Comparison of ENCODE assay signal across 10 cellular contexts in genomic region chr1:163119707-163120106, GRCh38. TPM values are rescaled to one million over a fixed set of nuclear protein-coding genes. Genes with fewer than 3 reads are reported as not detected.
"Had no signal": no experiment of that assay in that cellular context is flagged by ENCODE, and none has a peak within 500 bp of the region (broad histone marks: within the 10 kb centered on the region; RNA-seq: fewer than 3 reads in every experiment).

No MANE protein-coding gene starts in this region.

- H3K9me3 ChIP-seq: HAP-1 had no signal

- H3K27ac ChIP-seq: GM23248, HL-60 had no signal

- H3K36me3 ChIP-seq: HAP-1 had no signal

- H2AFZ ChIP-seq: GM23248 had no signal

- H3K4me3 ChIP-seq: GM23248, HAP-1 had no signal

- H3K9ac ChIP-seq: GM23248 had no signal

- DNase-seq: GM23248, GOT3, H7, HFFc6, KBM-7 had no signal

- ATAC-seq: HCT116, HepG2 had no signal

- H3K4me1 ChIP-seq: HAP-1 had no signal

RNA-seq across cellular contexts. Expression of gene RGS4, which starts 50.5 kb away (rescaled TPM):
- polyA plus RNA-seq: HepG2, IgD-negative memory B cell had no signal
